18 cellular contexts compared by ENCODE assay signal in the genomic region with DNA sequence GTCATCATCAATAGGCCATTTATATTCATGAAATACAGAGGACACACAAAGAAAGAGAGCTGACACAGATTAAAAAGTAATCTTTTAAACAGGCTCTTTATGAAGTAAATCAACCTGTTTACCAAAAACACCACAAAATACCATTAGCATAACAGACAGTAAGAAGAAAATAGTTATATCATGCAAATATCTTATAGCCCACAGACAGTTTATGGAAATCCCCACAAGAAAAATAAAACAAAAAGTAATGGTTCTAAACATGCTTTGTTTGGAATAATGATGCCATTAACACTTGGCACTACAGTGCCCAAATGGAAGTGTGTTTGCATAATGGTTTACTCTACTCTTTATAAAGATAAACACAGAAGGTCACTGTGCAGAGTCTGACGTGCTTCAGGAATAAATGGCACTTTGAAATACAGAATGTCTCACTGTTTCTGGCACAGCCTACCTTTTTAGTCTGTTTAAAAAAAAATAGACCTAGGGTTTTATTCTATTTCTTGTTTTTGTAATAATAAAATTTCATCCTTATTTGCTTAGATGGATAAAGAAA. TPM values are rescaled to one million over a fixed set of nuclear protein-coding genes. Genes with fewer than 3 reads are reported as not detected.
"Had no signal": no experiment of that assay in that cellular context is flagged by ENCODE, and none has a peak within 500 bp of the region (broad histone marks: within the 10 kb centered on the region; RNA-seq: fewer than 3 reads in every experiment).

No MANE protein-coding gene starts in this region.

- H3K4me1 Mint-ChIP-seq: activated CD4-positive, alpha-beta memory T cell treated with anti-CD3 and anti-CD28 coated beads, Interleukin-2, amount 10 ng/mL, durations not matched to agents 7 days and 5 days had no signal

- DNase-seq: activated CD4-positive, alpha-beta memory T cell treated with anti-CD3 and anti-CD28 coated beads, Interleukin-2, amount 10 ng/mL, durations not matched to agents 7 days and 5 days; activated CD4-positive, alpha-beta T cell treated with anti-CD3 and anti-CD28 coated beads for 4 hours; activated gamma-delta T cell; activated T-cell treated with anti-CD3 and anti-CD28 coated beads, Interleukin-2, amount 50 U/mL, for 4 hours; erythroblast; gastrocnemius medialis; heart right ventricle; left colon; lower lobe of right lung; naive B cell; pancreas; retina; stimulated activated CD4-positive, alpha-beta T cell treated with anti-CD3 and anti-CD28 coated beads, Interleukin-12 subunit alpha, Interleukin-12 subunit beta, amount 100 ng/mL, for 4 hours; stimulated activated CD4-positive, alpha-beta T cell treated with anti-CD3 and anti-CD28 coated beads, Interleukin-2, amount 100 ng/mL, for 24 hours; stomach; testis had no signal

- H3K4me3 Mint-ChIP-seq: activated CD4-positive, alpha-beta memory T cell treated with anti-CD3 and anti-CD28 coated beads, Interleukin-2, amount 10 ng/mL, durations not matched to agents 7 days and 5 days; activated T-cell treated with anti-CD3 and anti-CD28 coated beads, Interleukin-2, amount 50 U/mL, for 4 hours; naive B cell; WTC11 had no signal

- H3K4me1 ChIP-seq: gastrocnemius medialis, heart right ventricle, lower lobe of right lung, stomach, testis had no signal

- H3K9me3 ChIP-seq: gastrocnemius medialis, lower lobe of right lung, pancreas, testis had no signal

- H3K36me3 ChIP-seq: gastrocnemius medialis, heart right ventricle, lower lobe of right lung, pancreas, stomach had no signal

- H3K4me3 ChIP-seq: gastrocnemius medialis, heart right ventricle, lower lobe of right lung, pancreas, stomach, testis had no signal

- H3K27me3 Mint-ChIP-seq: activated CD4-positive, alpha-beta memory T cell treated with anti-CD3 and anti-CD28 coated beads, Interleukin-2, amount 10 ng/mL, durations not matched to agents 7 days and 5 days had no signal

- H3K27ac Mint-ChIP-seq: activated CD4-positive, alpha-beta memory T cell treated with anti-CD3 and anti-CD28 coated beads, Interleukin-2, amount 10 ng/mL, durations not matched to agents 7 days and 5 days; activated naive CD4-positive, alpha-beta T cell treated with anti-CD3 and anti-CD28 coated beads, Interleukin-2, amount 50 U/mL, for 72 hours; naive B cell; WTC11 had no signal

- H3K27ac ChIP-seq: gastrocnemius medialis, heart right ventricle, lower lobe of right lung, pancreas, stomach, testis had no signal

- H3K27me3 ChIP-seq: gastrocnemius medialis, heart right ventricle, pancreas, stomach, testis had no signal

- ATAC-seq: activated naive CD4-positive, alpha-beta T cell treated with anti-CD3 and anti-CD28 coated beads, Interleukin-2, amount 50 U/mL, for 72 hours; activated T-cell treated with anti-CD3 and anti-CD28 coated beads, Interleukin-2, amount 50 U/mL, for 4 hours; gastrocnemius medialis; heart right ventricle; left colon; lower lobe of right lung; WTC11 had no signal

RNA-seq across cellular contexts. Expression of gene SEMA3D, which starts 30.1 kb away (rescaled TPM):
- total RNA-seq: activated CD4-positive, alpha-beta memory T cell treated with anti-CD3 and anti-CD28 coated beads, Interleukin-2, amount 10 ng/mL, durations not matched to agents 7 days and 5 days; activated naive CD4-positive, alpha-beta T cell treated with anti-CD3 and anti-CD28 coated beads, Interleukin-2, amount 50 U/mL, for 72 hours had no signal
